8 cellular contexts compared by ENCODE assay signal in genomic region chr11:12223771-12224536, GRCh38.
DNase-seq lines count a peak whose midpoint lies in the region; ATAC-seq, FAIRE-seq and TF ChIP-seq lines count a peak whose summit lies in the region.

No MANE protein-coding gene starts in this region.

- peaks cover 100% of the 10 kb centered on the region for H3K36me3 Mint-ChIP-seq in stimulated activated effector memory CD8-positive, alpha-beta T cell treated with anti-CD3 and anti-CD28 coated beads, Interleukin-12 subunit alpha, Interleukin-12 subunit beta, amount 100 ng/mL, for 72 hours

- no peaks in the 10 kb centered on the region for H3K27me3 ChIP-seq in bronchial epithelial cell (ENCODE audit: control insufficient read depth, insufficient read depth, low read length)

- peak overlapping the region; percentile 76 for H3K4me3 Mint-ChIP-seq in stimulated activated effector memory CD8-positive, alpha-beta T cell treated with anti-CD3 and anti-CD28 coated beads, Interleukin-12 subunit alpha, Interleukin-12 subunit beta, amount 100 ng/mL, for 72 hours

- no peaks in the 10 kb centered on the region for H3K9me3 Mint-ChIP-seq in stimulated activated effector memory CD8-positive, alpha-beta T cell treated with anti-CD3 and anti-CD28 coated beads, Interleukin-12 subunit alpha, Interleukin-12 subunit beta, amount 100 ng/mL, for 72 hours

- peaks cover 20% of the 10 kb centered on the region for H3K36me3 ChIP-seq in bronchial epithelial cell (ENCODE audit: control insufficient read depth, insufficient read depth, low read length)

- FAIRE-seq in bronchial epithelial cell (lab: Jason Lieb, UNC): peak; percentile 98

- peak overlapping the region; percentile 94 for H3K27ac Mint-ChIP-seq in stimulated activated effector memory CD8-positive, alpha-beta T cell treated with anti-CD3 and anti-CD28 coated beads, Interleukin-12 subunit alpha, Interleukin-12 subunit beta, amount 100 ng/mL, for 72 hours

- H3K4me3 ChIP-seq in NB4 (ENCODE audit: low read depth, low read length): peak overlapping the region; percentile 63
- H3K4me3 ChIP-seq in bronchial epithelial cell (ENCODE audit: low read depth, low read length): no peak overlapping the region

- TF ChIP-seq POLR2A in NB4 (IDR thresholded peaks at IDR 0.05; ENCODE audit: extremely low read depth, insufficient read length): no peak

- ATAC-seq in stimulated activated effector memory CD8-positive, alpha-beta T cell treated with anti-CD3 and anti-CD28 coated beads, Interleukin-12 subunit alpha, Interleukin-12 subunit beta, amount 100 ng/mL, for 72 hours: peak; percentile 49
- ATAC-seq in GM21825 (IDR thresholded peaks at IDR 0.05; ENCODE audit: unreplicated experiment): no peak
- ATAC-seq in GM19452 (IDR thresholded peaks at IDR 0.05; ENCODE audit: unreplicated experiment): no peak

- TF ChIP-seq CTCF in NB4 (IDR thresholded peaks at IDR 0.05; ENCODE audit: low read depth, low read length): no peak
- TF ChIP-seq CTCF in bronchial epithelial cell (IDR thresholded peaks at IDR 0.05; ENCODE audit: insufficient read depth, low read length, severe bottlenecking): no peak

- H3K4me1 Mint-ChIP-seq in stimulated activated effector memory CD8-positive, alpha-beta T cell treated with anti-CD3 and anti-CD28 coated beads, Interleukin-12 subunit alpha, Interleukin-12 subunit beta, amount 100 ng/mL, for 72 hours: peaks cover 59% of the 10 kb centered on the region

- peak; percentile 61 for DNase-seq in NK-92 treated with Interleukin-12 subunit alpha and Interleukin-12 subunit beta, amount 100 ng/mL, for 24 hours (lab: John Stamatoyannopoulos, UW)
- no peak for DNase-seq in NK-92 (lab: John Stamatoyannopoulos, UW; ENCODE audit: unreplicated experiment)
- peak; percentile 72 for DNase-seq in NB4 (ENCODE audit: low read depth)
- peak; percentile 95 for DNase-seq in bronchial epithelial cell (ENCODE audit: low read depth)
- no peak for DNase-seq in stimulated activated effector memory CD8-positive, alpha-beta T cell treated with anti-CD3 and anti-CD28 coated beads, Interleukin-12 subunit alpha, Interleukin-12 subunit beta, amount 100 ng/mL, for 72 hours (ENCODE audit: low spot score in 2 of 2)
- no peak for DNase-seq in COLO668 (lab: John Stamatoyannopoulos, UW; ENCODE audit: unreplicated experiment)

Comparison
In these comparisons a context has a peak if more than half of its experiments do, and no peak if none do; other contexts are left out.
1. DNase-seq: peak in NK-92 treated with Interleukin-12 subunit alpha and Interleukin-12 subunit beta, amount 100 ng/mL, for 24 hours (single experiment), NB4 (single experiment) and bronchial epithelial cell (single experiment); none in NK-92 (single experiment), stimulated activated effector memory CD8-positive, alpha-beta T cell treated with anti-CD3 and anti-CD28 coated beads, Interleukin-12 subunit alpha, Interleukin-12 subunit beta, amount 100 ng/mL, for 72 hours (0 of 2) and COLO668 (single experiment).